8 cellular contexts compared by ENCODE assay signal in genomic region chr13:98652721-98653470, GRCh38.
DNase-seq lines count a peak whose midpoint lies in the region; ATAC-seq, FAIRE-seq and TF ChIP-seq lines count a peak whose summit lies in the region.

No MANE protein-coding gene starts in this region.

- H3K27ac ChIP-seq in GM23248 (no peak overlapping the region), VCaP (0 out of 2 replicates have a peak overlapping the region, but pooled peaks have one; percentile 39), testis (no peak overlapping the region)

- H3K9me3 ChIP-seq in GM23248 (ENCODE audit: low read depth) (no peaks in the 10 kb centered on the region), testis (no peaks in the 10 kb centered on the region)

- DNase-seq in activated CD8-positive, alpha-beta memory T cell treated with anti-CD3 and anti-CD28 coated beads for 24 hours, result peak; percentile 57
- DNase-seq in activated CD8-positive, alpha-beta memory T cell treated with anti-CD3 and anti-CD28 coated beads, Interleukin-2, amount 10 ng/mL, durations not matched to agents 7 days and 5 days, result no peak
- DNase-seq in GM23248 (no peak), RCC 7860 (ENCODE audit: low spot score) (no peak), testis (no peak), SHP77 treated with DMSO at 0.1 percent for 48 hours (lab: John Stamatoyannopoulos, UW) (no peak)
- DNase-seq in naive thymus-derived CD8-positive, alpha-beta T cell, result no peak

- no peaks in the 10 kb centered on the region for H3K9me3 Mint-ChIP-seq in activated CD8-positive, alpha-beta memory T cell treated with anti-CD3 and anti-CD28 coated beads, Interleukin-2, amount 10 ng/mL, durations not matched to agents 7 days and 5 days (ENCODE audit: low read depth)
- no peaks in the 10 kb centered on the region for H3K9me3 Mint-ChIP-seq in naive thymus-derived CD8-positive, alpha-beta T cell

- H3K27me3 Mint-ChIP-seq in activated CD8-positive, alpha-beta memory T cell treated with anti-CD3 and anti-CD28 coated beads, Interleukin-2, amount 10 ng/mL, durations not matched to agents 7 days and 5 days, result peaks cover 4% of the 10 kb centered on the region
- H3K27me3 Mint-ChIP-seq in naive thymus-derived CD8-positive, alpha-beta T cell, result peaks cover 0 to 7% (median 3%) of the 10 kb centered on the region in 5 donors

- H3K4me3 ChIP-seq in GM23248, result no peak overlapping the region
- no peak overlapping the region for H3K4me3 ChIP-seq in testis

- peak overlapping the region; percentile 15; the same call in 1 of the 2 replicates for H2AFZ ChIP-seq in GM23248

- no peak overlapping the region for H3K4me3 Mint-ChIP-seq in activated CD8-positive, alpha-beta memory T cell treated with anti-CD3 and anti-CD28 coated beads, Interleukin-2, amount 10 ng/mL, durations not matched to agents 7 days and 5 days
- H3K4me3 Mint-ChIP-seq in naive thymus-derived CD8-positive, alpha-beta T cell, result peak overlapping the region in 9 of 10 donors; percentile 38 to 81 (median 68)

- POLR2A ChIA-PET in naive thymus-derived CD8-positive, alpha-beta T cell (lab: Charles Lee), result interaction anchor here (1.2 to 2.5 kb wide), 2 partner anchors 176 to 208 kb away, joined by 4 to 11 read pairs; no protein-coding TSS in a partner anchor

- no peak for ATAC-seq in activated CD8-positive, alpha-beta memory T cell treated with anti-CD3 and anti-CD28 coated beads, Interleukin-2, amount 10 ng/mL, durations not matched to agents 7 days and 5 days
- peak in 1 of 2 donors; percentile 28 for ATAC-seq in naive thymus-derived CD8-positive, alpha-beta T cell

- H3K79me2 ChIP-seq in GM23248 (ENCODE audit: insufficient read depth), result no peaks in the 10 kb centered on the region

- no peaks in the 10 kb centered on the region for H3K27me3 ChIP-seq in GM23248 (replicated peaks; ENCODE audit: insufficient read depth)
- H3K27me3 ChIP-seq in testis, result no peaks in the 10 kb centered on the region

- no peaks in the 10 kb centered on the region for H3K36me3 Mint-ChIP-seq in activated CD8-positive, alpha-beta memory T cell treated with anti-CD3 and anti-CD28 coated beads, Interleukin-2, amount 10 ng/mL, durations not matched to agents 7 days and 5 days
- H3K36me3 Mint-ChIP-seq in naive thymus-derived CD8-positive, alpha-beta T cell, result no peaks in the 10 kb centered on the region

- peaks cover 6% of the 10 kb centered on the region for H3K4me1 ChIP-seq in GM23248 (ENCODE audit: insufficient read depth)
- no peaks in the 10 kb centered on the region for H3K4me1 ChIP-seq in testis

- peaks cover 4% of the 10 kb centered on the region; the same call in 1 of the 2 replicates for H3F3A ChIP-seq in GM23248 (ENCODE audit: insufficient read depth)

- 35 to 39% methylated on average over 4 of the region's 4 CpGs for WGBS in GM23248 (ENCODE audit: low coverage in 1 of 2, low lambda C conversion rate in 2 of 2, missing lambda C conversion rate in 2 of 2), 2 experiments
- WGBS in testis, 2 donors, result 50 to 58% methylated on average over 4 of the region's 4 CpGs

- CTCF ChIA-PET in activated CD8-positive, alpha-beta memory T cell treated with anti-CD3 and anti-CD28 coated beads, Interleukin-2, amount 10 ng/mL, durations not matched to agents 7 days and 5 days (lab: Charles Lee), result interaction anchor here (0.6 to 10.3 kb wide), 35 partner anchors 9 to 320 kb away, joined by 3 to 124 read pairs (median 4); partner anchors contain the start of gene STK24

- no peak for TF ChIP-seq CTCF in VCaP (conservative IDR thresholded peaks at IDR 0.05)
- no peak for TF ChIP-seq CTCF in testis (IDR thresholded peaks at IDR 0.05)

- no peaks in the 10 kb centered on the region for H3K9me2 ChIP-seq in GM23248 (ENCODE audit: insufficient read depth)

- in situ Hi-C loops in GM23248 (cut with MboI), result loop anchor here (10.0 to 25.0 kb wide), 2 partner anchors 188 to 791 kb away; no protein-coding TSS in a partner anchor

- no peak overlapping the region for H3K4me2 ChIP-seq in GM23248 (ENCODE audit: unreplicated experiment)

- no peak overlapping the region for H3K27ac Mint-ChIP-seq in activated CD8-positive, alpha-beta memory T cell treated with anti-CD3 and anti-CD28 coated beads, Interleukin-2, amount 10 ng/mL, durations not matched to agents 7 days and 5 days
- H3K27ac Mint-ChIP-seq in naive thymus-derived CD8-positive, alpha-beta T cell, result peak overlapping the region in 5 of 10 donors; percentile 54 to 82 (median 60)

- intact Hi-C loops in testis (cut with DNase I; ENCODE audit: low total_unique reads), result loop anchor here (10.0 kb wide), 1 partner anchor 68 kb away; no protein-coding TSS in a partner anchor

- FAIRE-seq in RCC 7860 (lab: Jason Lieb, UNC), result no peak

- H4K20me1 ChIP-seq in GM23248 (ENCODE audit: insufficient read depth), result no peaks in the 10 kb centered on the region

- TF ChIP-seq POLR2A in testis (IDR thresholded peaks at IDR 0.05), result no peak

- H3K36me3 ChIP-seq in GM23248 (ENCODE audit: low read depth) (no peaks in the 10 kb centered on the region), testis (ENCODE audit: low read depth, missing control alignments) (no peaks in the 10 kb centered on the region)

- H3K4me1 Mint-ChIP-seq in activated CD8-positive, alpha-beta memory T cell treated with anti-CD3 and anti-CD28 coated beads, Interleukin-2, amount 10 ng/mL, durations not matched to agents 7 days and 5 days, result peaks cover 2% of the 10 kb centered on the region
- peaks cover 4 to 8% (median 4%) of the 10 kb centered on the region in 4 donors for H3K4me1 Mint-ChIP-seq in naive thymus-derived CD8-positive, alpha-beta T cell

- no peak overlapping the region for H3K9ac ChIP-seq in GM23248
